ENCODE assay signal across 19 cellular contexts in genomic region chrX:152968193-152968592, GRCh38. TPM values are rescaled to one million over a fixed set of nuclear protein-coding genes. Genes with fewer than 3 reads are reported as not detected.
DNase-seq lines count a peak whose midpoint lies in the region; ATAC-seq and TF ChIP-seq lines count a peak whose summit lies in the region.
"Had no signal": no experiment of that assay in that cellular context is flagged by ENCODE, and none has a peak within 500 bp of the region (broad histone marks: within the 10 kb centered on the region; RNA-seq: fewer than 3 reads in every experiment).

No MANE protein-coding gene starts in this region.

- H3K4me3 ChIP-seq in breast epithelium (no peak overlapping the region), BLaER1 (no peak overlapping the region), ovary (no peak overlapping the region)
- H3K4me3 ChIP-seq: A549 had no signal

- no peak overlapping the region for H3K9ac ChIP-seq in BLaER1

- peaks cover 7% of the 10 kb centered on the region for H4K20me1 ChIP-seq in BLaER1

- no peaks in the 10 kb centered on the region for H3K4me1 Mint-ChIP-seq in MCF 10A (ENCODE audit: insufficient read depth, unreplicated experiment)
- H3K4me1 Mint-ChIP-seq in glutamatergic neuron (ENCODE audit: low read depth, unreplicated experiment): peaks cover 16% of the 10 kb centered on the region
- H3K4me1 Mint-ChIP-seq: B cell had no signal

- H3K27ac Mint-ChIP-seq in MCF 10A (ENCODE audit: low read depth, unreplicated experiment) (peak overlapping the region; percentile 3), glutamatergic neuron (ENCODE audit: unreplicated experiment) (peak overlapping the region; percentile 90)
- H3K27ac Mint-ChIP-seq: B cell; CD4-positive, alpha-beta T cell; CD8-positive, alpha-beta T cell had no signal

- no TSS peak for BruUV-seq in MCF 10A (replicated peaks; lab: Mats Ljungman, UMichigan)

- H3K27ac ChIP-seq in breast epithelium: no peak overlapping the region
- peak overlapping the region; percentile 42; the same call in 1 of the 2 replicates for H3K27ac ChIP-seq in BLaER1
- H3K27ac ChIP-seq in ovary: no peak overlapping the region
- H3K27ac ChIP-seq: 22Rv1, A549, C4-2B had no signal

- no peak overlapping the region for H3K4me3 Mint-ChIP-seq in MCF 10A (ENCODE audit: unreplicated experiment)
- peak overlapping the region; percentile 46 for H3K4me3 Mint-ChIP-seq in glutamatergic neuron (ENCODE audit: unreplicated experiment)
- H3K4me3 Mint-ChIP-seq: B cell; CD4-positive, alpha-beta T cell; CD8-positive, alpha-beta T cell had no signal

- H3K4me1 ChIP-seq in breast epithelium (no peaks in the 10 kb centered on the region), BLaER1 (peaks cover 26% of the 10 kb centered on the region), ovary (ENCODE audit: insufficient read depth) (no peaks in the 10 kb centered on the region)
- H3K4me1 ChIP-seq: A549, Caco-2 had no signal

- CTCF ChIA-PET in MCF 10A (lab: Yijun Ruan, JAX): no interaction called here

- intact Hi-C loops in MCF 10A (cut with micrococcal nuclease): no loop called here
- intact Hi-C loops in breast epithelium (cut with DNase I; ENCODE audit: low total_unique reads): no loop called here
- intact Hi-C loops in ovary (cut with DNase I): loop anchor here in 1 of 4 donors (10.0 kb wide), 1 partner anchor 977 kb away; the partner anchor contains the start of gene RENBP

- H3K27me3 ChIP-seq in breast epithelium (peaks cover 0 to 23% of the 10 kb centered on the region in 2 donors), BLaER1 (peaks cover 97% of the 10 kb centered on the region), ovary (no peaks in the 10 kb centered on the region)

- H3K27me3 Mint-ChIP-seq in MCF 10A (ENCODE audit: insufficient read depth, unreplicated experiment) (no peaks in the 10 kb centered on the region), glutamatergic neuron (ENCODE audit: unreplicated experiment) (peaks cover 6% of the 10 kb centered on the region)
- H3K27me3 Mint-ChIP-seq: B cell; CD4-positive, alpha-beta T cell had no signal

- no peaks in the 10 kb centered on the region for H3K36me3 ChIP-seq in breast epithelium
- H3K36me3 ChIP-seq in BLaER1: no peaks in the 10 kb centered on the region
- no peaks in the 10 kb centered on the region for H3K36me3 ChIP-seq in ovary

- POLR2A ChIA-PET in MCF 10A (lab: Yijun Ruan, JAX): interaction anchor here (0.6 kb wide), 1 partner anchor 630 kb away, joined by 3 read pairs; no protein-coding TSS in a partner anchor

- TF ChIP-seq POLR2A in breast epithelium (IDR thresholded peaks at IDR 0.05): no peak
- no peak for TF ChIP-seq POLR2A in ovary (IDR thresholded peaks at IDR 0.05)

- 60 to 73% (median 61%) methylated on average over 2 of the region's 2 CpGs for WGBS in ovary, 3 donors

- H3K36me3 Mint-ChIP-seq in MCF 10A (ENCODE audit: insufficient read depth, unreplicated experiment): peaks cover 10% of the 10 kb centered on the region
- no peaks in the 10 kb centered on the region for H3K36me3 Mint-ChIP-seq in glutamatergic neuron (ENCODE audit: unreplicated experiment)

- no peak for ATAC-seq in HG03469 (IDR thresholded peaks at IDR 0.05; ENCODE audit: unreplicated experiment)
- ATAC-seq: A549; CD8-positive, alpha-beta T cell had no signal

- TF ChIP-seq EP300 in ovary (IDR thresholded peaks at IDR 0.05): no peak

- DNase-seq in MCF 10A (ENCODE audit: unreplicated experiment) (no peak), breast epithelium (ENCODE audit: low spot score in 2 of 2) (no peak), glutamatergic neuron (peak; percentile 45), ovary (no peak)
- DNase-seq: AML-193; Caco-2; Calu3; CD4-positive, alpha-beta T cell; CD8-positive, alpha-beta T cell; DMS79 treated with DMSO at 0.1 percent for 48 hours; GF-D8 had no signal

- TF ChIP-seq CTCF in MCF 10A (IDR thresholded peaks at IDR 0.05; ENCODE audit: unreplicated experiment) (no peak), breast epithelium (IDR thresholded peaks at IDR 0.05) (no peak), glutamatergic neuron (IDR thresholded peaks at IDR 0.05; ENCODE audit: partially characterized antibody, unreplicated experiment) (no peak), ovary (IDR thresholded peaks at IDR 0.05) (no peak)

- H3K9me3 Mint-ChIP-seq in MCF 10A (ENCODE audit: unreplicated experiment): no peaks in the 10 kb centered on the region
- H3K9me3 Mint-ChIP-seq in glutamatergic neuron (ENCODE audit: unreplicated experiment): peaks cover 4% of the 10 kb centered on the region
- H3K9me3 Mint-ChIP-seq: CD4-positive, alpha-beta T cell; CD8-positive, alpha-beta T cell had no signal

- H3K9me3 ChIP-seq in breast epithelium: no peaks in the 10 kb centered on the region
- H3K9me3 ChIP-seq in BLaER1: no peaks in the 10 kb centered on the region
- no peaks in the 10 kb centered on the region for H3K9me3 ChIP-seq in ovary
- H3K9me3 ChIP-seq: A549, Caco-2 had no signal

- peak overlapping the region; percentile 56 for H3K4me2 ChIP-seq in BLaER1
- H3K4me2 ChIP-seq: A549 had no signal

RNA-seq across cellular contexts. Expression of gene PNMA5, which starts 25.7 kb away (rescaled TPM):
- not detected in 2 replicates for total RNA-seq in MCF 10A (2022)
- total RNA-seq in breast epithelium: not detected
- not detected for total RNA-seq in glutamatergic neuron (ENCODE audit: unreplicated experiment)
- total RNA-seq in ovary: not detected
- polyA plus RNA-seq in ovary: under 1 TPM in 1 of 2 donors, not detected in 1; 0.02 TPM
- total RNA-seq: A172; Caco-2; Calu3; CD8-positive, alpha-beta T cell had no signal
- polyA plus RNA-seq: A549, BJ had no signal
